In the genomic region with DNA sequence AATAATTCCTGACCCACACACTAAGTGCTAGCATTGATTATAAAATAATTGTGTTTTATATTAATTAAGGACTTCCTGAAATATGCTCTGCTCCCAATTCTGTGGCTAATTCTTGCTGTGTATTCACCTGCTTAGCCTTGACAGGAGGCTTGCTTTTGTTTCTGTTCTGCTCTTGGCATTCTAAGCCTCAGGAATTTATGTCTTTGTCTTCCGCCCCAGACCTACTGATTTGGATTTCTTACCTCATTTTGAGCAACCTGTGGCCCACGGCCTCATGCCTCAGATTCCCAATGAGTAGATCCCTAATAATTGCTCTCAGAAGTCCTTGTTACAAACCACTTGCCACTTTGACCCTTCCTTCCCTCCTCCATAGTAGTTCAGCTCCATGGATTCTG, we compare ENCODE assay signal across 7 cellular contexts. TPM values are rescaled to one million over a fixed set of nuclear protein-coding genes. Genes with fewer than 3 reads are reported as not detected.
"Had no signal": no experiment of that assay in that cellular context is flagged by ENCODE, and none has a peak within 500 bp of the region (broad histone marks: within the 10 kb centered on the region; RNA-seq: fewer than 3 reads in every experiment).

No MANE protein-coding gene starts in this region.

RNA-seq across cellular contexts. Expression of gene CTAGE6, which starts 40.4 kb away (rescaled TPM):
- total RNA-seq: OCI-LY7, PC-3, PC-9, Right ventricle myocardium inferior, SJCRH30, SJSA1, SK-MEL-5 had no signal
